1 cellular context compared by ENCODE assay signal in the genomic region with DNA sequence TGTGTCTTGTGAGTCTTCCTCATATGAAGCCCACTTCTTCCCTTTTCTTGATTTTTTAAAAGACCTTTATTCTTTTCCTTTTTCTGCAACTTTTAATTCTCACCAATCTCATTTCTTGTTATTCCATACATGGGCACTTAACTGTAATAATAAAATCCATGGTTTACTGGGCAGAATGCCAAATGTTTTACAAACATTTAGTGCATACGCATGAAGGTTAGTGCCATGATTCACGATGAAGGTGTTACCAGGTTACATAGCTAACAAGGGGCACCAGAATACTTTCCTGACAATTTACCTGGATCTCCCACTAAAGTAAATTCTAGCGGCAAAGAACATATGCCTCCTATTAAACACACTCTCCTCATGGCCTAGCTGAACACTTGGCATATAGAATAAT.
TF ChIP-seq lines count a peak whose summit lies in the region.

No MANE protein-coding gene starts in this region.

TF ChIP-seq in K562, 482 proteins besides CTCF, POLR2A, EP300 and RAD21:
- TF ChIP-seq HDAC8 (tag; IDR thresholded peaks at IDR 0.05) (no peak), NFIC (IDR thresholded peaks at IDR 0.05) (peak; percentile 18; the same call in 1 of the 2 replicates)
